ENCODE assay signal across 31 cellular contexts in genomic region chr2:233807966-233808892, GRCh38. TPM values are rescaled to one million over a fixed set of nuclear protein-coding genes. Genes with fewer than 3 reads are reported as not detected.
DNase-seq lines count a peak whose midpoint lies in the region; ATAC-seq, FAIRE-seq and TF ChIP-seq lines count a peak whose summit lies in the region.
"Had no signal": no experiment of that assay in that cellular context is flagged by ENCODE, and none has a peak within 500 bp of the region (broad histone marks: within the 10 kb centered on the region; RNA-seq: fewer than 3 reads in every experiment).

No MANE protein-coding gene starts in this region.

- ATAC-seq in sciatic nerve (no peak), GM18861 (IDR thresholded peaks at IDR 0.05; ENCODE audit: unreplicated experiment) (no peak)
- ATAC-seq in stimulated activated naive B cell treated with anti-CD40 and anti-IgM and Interleukin-4, amounts not matched to agents 10 μg/mL and 1 μg/mL and 100 μg/mL, for 72 hours (replicated peaks): no peak
- ATAC-seq: activated T-helper 17 cell treated with anti-CD3 and anti-CD28 coated beads, Interleukin-2, amount 50 U/mL, for 72 hours had no signal

- H2BK15ac ChIP-seq in H9 (ENCODE audit: low read depth, low read length): no peak overlapping the region

- no peak for TF ChIP-seq CTCF in H9 (conservative IDR thresholded peaks at IDR 0.05)
- TF ChIP-seq CTCF in Peyer's patch (IDR thresholded peaks at IDR 0.05): no peak
- TF ChIP-seq CTCF in kidney (IDR thresholded peaks at IDR 0.05; ENCODE audit: borderline replicate concordance, extremely low read depth, insufficient read depth): no peak

- no peak overlapping the region for H3K4me3 Mint-ChIP-seq in H9
- H3K4me3 Mint-ChIP-seq in stimulated activated naive B cell treated with anti-CD40 and anti-IgM and Interleukin-4, amounts not matched to agents 10 μg/mL and 1 μg/mL and 100 μg/mL, for 72 hours: no peak overlapping the region
- H3K4me3 Mint-ChIP-seq: activated naive CD8-positive, alpha-beta T cell treated with anti-CD3 and anti-CD28 coated beads for 36 hours; activated T-helper 17 cell treated with anti-CD3 and anti-CD28 coated beads, Interleukin-2, amount 50 U/mL, for 72 hours; HFFc6; immature natural killer cell; memory B cell had no signal

- H3K56ac ChIP-seq in H9 (ENCODE audit: insufficient read length, low read depth, low read length): no peak overlapping the region

- H3K23me2 ChIP-seq in H9 (ENCODE audit: insufficient read length, low read depth, low read length, poor library complexity, severe bottlenecking): no peaks in the 10 kb centered on the region

- H2BK12ac ChIP-seq in H9 (ENCODE audit: insufficient read length, low read depth, low read length): no peak overlapping the region

- H3K4ac ChIP-seq in H9 (ENCODE audit: low read depth, low read length): no peak overlapping the region

- H2AFZ ChIP-seq in H9 (ENCODE audit: low read length): no peak overlapping the region
- H2AFZ ChIP-seq: PC-9 had no signal

- H2BK5ac ChIP-seq in H9 (ENCODE audit: insufficient read length, low read length): no peak overlapping the region

- no peak overlapping the region for H3K18ac ChIP-seq in H9 (ENCODE audit: insufficient read length, low read depth, low read length)

- no peaks in the 10 kb centered on the region for H3K36me3 Mint-ChIP-seq in H9 (ENCODE audit: insufficient read depth in 1 of 3, low read depth in 3 of 3)
- H3K36me3 Mint-ChIP-seq in stimulated activated naive B cell treated with anti-CD40 and anti-IgM and Interleukin-4, amounts not matched to agents 10 μg/mL and 1 μg/mL and 100 μg/mL, for 72 hours: no peaks in the 10 kb centered on the region
- H3K36me3 Mint-ChIP-seq: activated naive CD8-positive, alpha-beta T cell treated with anti-CD3 and anti-CD28 coated beads for 36 hours; immature natural killer cell; memory B cell had no signal

- no peak overlapping the region for H3K9ac ChIP-seq in H9 (ENCODE audit: extremely low read depth, insufficient read length, low read length)
- no peak overlapping the region for H3K9ac ChIP-seq in kidney (ENCODE audit: low read length in 2 of 2)

- no peak overlapping the region for H3K4me3 ChIP-seq in Peyer's patch
- H3K4me3 ChIP-seq in kidney (ENCODE audit: low read length in 2 of 2): no peak overlapping the region
- H3K4me3 ChIP-seq: PC-9, prostate gland had no signal

- no peak for FAIRE-seq in kidney (lab: Jason Lieb, UNC)

- peaks cover 2 to 3% of the 10 kb centered on the region in 2 experiments; a peak in 3 of 5 replicates for H3K9me3 Mint-ChIP-seq in H9
- H3K9me3 Mint-ChIP-seq in stimulated activated naive B cell treated with anti-CD40 and anti-IgM and Interleukin-4, amounts not matched to agents 10 μg/mL and 1 μg/mL and 100 μg/mL, for 72 hours: no peaks in the 10 kb centered on the region
- H3K9me3 Mint-ChIP-seq: activated naive CD8-positive, alpha-beta T cell treated with anti-CD3 and anti-CD28 coated beads for 36 hours; activated T-helper 17 cell treated with anti-CD3 and anti-CD28 coated beads, Interleukin-2, amount 50 U/mL, for 72 hours; HFFc6; immature natural killer cell; memory B cell had no signal

- no peaks in the 10 kb centered on the region for H3K4me1 Mint-ChIP-seq in H9
- no peaks in the 10 kb centered on the region for H3K4me1 Mint-ChIP-seq in stimulated activated naive B cell treated with anti-CD40 and anti-IgM and Interleukin-4, amounts not matched to agents 10 μg/mL and 1 μg/mL and 100 μg/mL, for 72 hours
- H3K4me1 Mint-ChIP-seq: activated naive CD8-positive, alpha-beta T cell treated with anti-CD3 and anti-CD28 coated beads for 36 hours; activated T-helper 17 cell treated with anti-CD3 and anti-CD28 coated beads, Interleukin-2, amount 50 U/mL, for 72 hours; immature natural killer cell; memory B cell had no signal

- H4K91ac ChIP-seq in H9 (ENCODE audit: insufficient read length, low read depth, low read length): no peak overlapping the region

- H3K27me3 ChIP-seq in H9 (ENCODE audit: insufficient read depth, low read length) (no peaks in the 10 kb centered on the region), Peyer's patch (no peaks in the 10 kb centered on the region)

- no peak overlapping the region for H3K23ac ChIP-seq in H9 (ENCODE audit: insufficient read length, low read depth, low read length)

- no peak overlapping the region for H3K4me2 ChIP-seq in H9 (ENCODE audit: insufficient read depth, insufficient read length, low read length)
- H3K4me2 ChIP-seq: PC-9 had no signal

- H3K9me3 ChIP-seq in H9 (ENCODE audit: control insufficient read depth, low read depth, low read length) (no peaks in the 10 kb centered on the region), Peyer's patch (no peaks in the 10 kb centered on the region), kidney (ENCODE audit: control insufficient read depth in 1 of 2, low read length in 2 of 2) (no peaks in the 10 kb centered on the region)
- H3K9me3 ChIP-seq: prostate gland had no signal

- no peak overlapping the region for H3T11ph ChIP-seq in H9 (ENCODE audit: low read length)

- H4K5ac ChIP-seq in H9 (ENCODE audit: insufficient read length, low read depth, low read length): no peak overlapping the region

- H3K14ac ChIP-seq in H9 (ENCODE audit: insufficient read depth, low read length): no peak overlapping the region

- no peaks in the 10 kb centered on the region for H3K4me1 ChIP-seq in H9 (ENCODE audit: insufficient read depth, low read length)
- H3K4me1 ChIP-seq in Peyer's patch: no peaks in the 10 kb centered on the region
- no peaks in the 10 kb centered on the region for H3K4me1 ChIP-seq in kidney (ENCODE audit: control insufficient read depth in 1 of 2, insufficient read depth in 1 of 2, low read depth in 1 of 2, low read length in 2 of 2)
- H3K4me1 ChIP-seq: prostate gland had no signal

- no peak overlapping the region for H2BK120ac ChIP-seq in H9 (ENCODE audit: low read depth, low read length, poor library complexity, severe bottlenecking)

- in situ Hi-C loops in G401 (cut with HindIII; ENCODE audit: low sequenced_read_pairs): no loop called here

- no peak overlapping the region for H2BK20ac ChIP-seq in H9 (ENCODE audit: low read depth, low read length, poor library complexity, severe bottlenecking)

- DNase-seq in H9 (peak; percentile 17), Peyer's patch (peak in 2 of 3 donors; percentile 24 to 30), kidney (peak; percentile 46), sciatic nerve (ENCODE audit: low spot score) (peak; percentile 38), NCI-H1436 treated with DMSO at 0.1 percent for 48 hours (lab: John Stamatoyannopoulos, UW) (no peak), G401 (ENCODE audit: low spot score) (no peak)
- no peak for DNase-seq in stimulated activated naive B cell treated with anti-CD40 and anti-IgM and Interleukin-4, amounts not matched to agents 10 μg/mL and 1 μg/mL and 100 μg/mL, for 72 hours
- DNase-seq: activated CD4-positive, alpha-beta T cell treated with anti-CD3 and anti-CD28 coated beads, Interleukin-2, amount 50 U/mL, for 1 hour; activated naive CD8-positive, alpha-beta T cell treated with anti-CD3 and anti-CD28 coated beads for 36 hours; COR-L47; DMS79 treated with DMSO at 0.1 percent for 48 hours; effector memory CD4-positive, alpha-beta T cell; GF-D8; HFFc6; immature natural killer cell; NCI-H2107; PC-9; SHP77 treated with DMSO at 0.1 percent for 48 hours; stimulated activated CD4-positive, alpha-beta T cell treated with anti-CD3 and anti-CD28 coated beads, Interleukin-4, amount 100 ng/mL, for 24 hours; substantia nigra had no signal

- H3K27ac Mint-ChIP-seq in H9: no peak overlapping the region
- H3K27ac Mint-ChIP-seq in stimulated activated naive B cell treated with anti-CD40 and anti-IgM and Interleukin-4, amounts not matched to agents 10 μg/mL and 1 μg/mL and 100 μg/mL, for 72 hours: no peak overlapping the region
- H3K27ac Mint-ChIP-seq: activated naive CD8-positive, alpha-beta T cell treated with anti-CD3 and anti-CD28 coated beads for 36 hours; activated T-helper 17 cell treated with anti-CD3 and anti-CD28 coated beads, Interleukin-2, amount 50 U/mL, for 72 hours; HFFc6; immature natural killer cell; memory B cell had no signal

- no CpG with 5 or more reads among the region's 10 CpGs for WGBS in H9 (ENCODE audit: extremely low coverage, insufficient read length, low lambda C conversion rate)

- no peaks in the 10 kb centered on the region for H3K79me1 ChIP-seq in H9 (ENCODE audit: insufficient read depth, low read depth, low read length, poor library complexity, severe bottlenecking)

- H3K36me3 ChIP-seq in Peyer's patch: no peaks in the 10 kb centered on the region
- H3K36me3 ChIP-seq in kidney (ENCODE audit: control insufficient read depth in 1 of 2, insufficient read depth in 2 of 2, low read length in 2 of 2): no peaks in the 10 kb centered on the region
- H3K36me3 ChIP-seq: prostate gland had no signal

- H3K27me3 Mint-ChIP-seq in H9 (ENCODE audit: low read depth): peaks cover 26% of the 10 kb centered on the region
- peaks cover 22 to 30% of the 10 kb centered on the region in 2 donors for H3K27me3 Mint-ChIP-seq in stimulated activated naive B cell treated with anti-CD40 and anti-IgM and Interleukin-4, amounts not matched to agents 10 μg/mL and 1 μg/mL and 100 μg/mL, for 72 hours

- H2AK5ac ChIP-seq in H9 (ENCODE audit: insufficient read length, low read length): no peak overlapping the region

- H4K8ac ChIP-seq in H9 (replicated peaks; ENCODE audit: insufficient read length, low read depth, low read length): no peak overlapping the region

- intact Hi-C loops in kidney (cut with DNase I) (no loop called here), sciatic nerve (cut with DNase I) (no loop called here)

- no peak overlapping the region for H3K27ac ChIP-seq in H9 (ENCODE audit: insufficient read length, low read depth, low read length)
- no peak overlapping the region for H3K27ac ChIP-seq in Peyer's patch
- no peak overlapping the region for H3K27ac ChIP-seq in kidney (ENCODE audit: low read depth in 2 of 2, low read length in 2 of 2)
- H3K27ac ChIP-seq: C4-2B, PC-9, prostate gland had no signal

- H3K79me2 ChIP-seq in H9 (ENCODE audit: insufficient read depth, low read length): no peaks in the 10 kb centered on the region

- H4K20me1 ChIP-seq in H9 (ENCODE audit: control insufficient read depth, insufficient read depth, insufficient read length): no peaks in the 10 kb centered on the region

- TF ChIP-seq POLR2A in Peyer's patch (IDR thresholded peaks at IDR 0.05): no peak

RNA-seq across cellular contexts. Expression of gene MROH2A, which starts 30.1 kb away (rescaled TPM):
- total RNA-seq in H9 (2021) (not detected in 2 replicates), Peyer's patch (1 to 10 TPM in 1 of 4 donors, under 1 TPM in 2, not detected in 1; 0.27 to 1.6 (median 0.35) TPM), kidney (not detected), sciatic nerve (not detected)
- polyA plus RNA-seq in kidney (ENCODE audit: insufficient read depth, low read depth, low replicate concordance): 1.8 TPM
- not detected in 2 replicates for total RNA-seq in G401 (2014; rRNA removed; shearing (Covaris generic))
- total RNA-seq: activated naive CD8-positive, alpha-beta T cell treated with anti-CD3 and anti-CD28 coated beads for 36 hours; activated T-helper 17 cell treated with anti-CD3 and anti-CD28 coated beads, Interleukin-2, amount 50 U/mL, for 72 hours; aorta; bronchial epithelial cell; epithelial cell of proximal tubule; glomerular endothelial cell; HFFc6; HT1080; T-helper 2 cell treated with Interferon-gamma antibody and Interleukin-4, amounts not matched to agents 100 ng/mL and 5 ng/mL, for 36 hours had no signal
- polyA plus RNA-seq: aorta, immature natural killer cell had no signal

RNA-seq across cellular contexts. Expression of gene HJURP, which starts 46.1 kb away (rescaled TPM):
- total RNA-seq in H9 (2021) (49.7 and 52.6 TPM in 2 replicates), Peyer's patch (10 to 100 TPM in 1 of 4 donors, 1 to 10 TPM in 3; 2.1 to 10.7 (median 6.1) TPM), kidney (0.94 TPM), sciatic nerve (0.71 TPM)
- not detected for polyA plus RNA-seq in kidney (ENCODE audit: insufficient read depth, low read depth, low replicate concordance)
- total RNA-seq in G401 (2014; rRNA removed; shearing (Covaris generic)): 25.0 and 38.5 TPM in 2 replicates
- polyA plus RNA-seq: aorta had no signal

RNA-seq across cellular contexts. Expression of gene UGT1A1, which starts 48.2 kb away (rescaled TPM):
- total RNA-seq in H9 (2021) (not detected in 2 replicates), Peyer's patch (10 to 100 TPM in 3 of 4 donors, 1 to 10 TPM in 1; 1.7 to 72.9 (median 26.9) TPM), kidney (1.4 TPM), sciatic nerve (not detected)
- 3.6 TPM for polyA plus RNA-seq in kidney (ENCODE audit: insufficient read depth, low read depth, low replicate concordance)
- total RNA-seq in G401 (2014; rRNA removed; shearing (Covaris generic)): not detected in 2 replicates
- total RNA-seq: activated naive CD8-positive, alpha-beta T cell treated with anti-CD3 and anti-CD28 coated beads for 36 hours; activated T-helper 17 cell treated with anti-CD3 and anti-CD28 coated beads, Interleukin-2, amount 50 U/mL, for 72 hours; aorta; epithelial cell of proximal tubule; glomerular endothelial cell; HFFc6; HT1080; T-helper 2 cell treated with Interferon-gamma antibody and Interleukin-4, amounts not matched to agents 100 ng/mL and 5 ng/mL, for 36 hours had no signal
- polyA plus RNA-seq: immature natural killer cell had no signal

Comparison
In these comparisons a context has a peak if more than half of its experiments do, and no peak if none do; other contexts are left out.
1. DNase-seq: peak in H9 (single experiment), Peyer's patch (2 of 3), kidney (single experiment) and sciatic nerve (single experiment); none in NCI-H1436 treated with DMSO at 0.1 percent for 48 hours (single experiment), stimulated activated naive B cell treated with anti-CD40 and anti-IgM and Interleukin-4, amounts not matched to agents 10 μg/mL and 1 μg/mL and 100 μg/mL, for 72 hours (single experiment) and G401 (single experiment).